Comparison of ENCODE assay signal across 28 cellular contexts in genomic region chr17:48490391-48491026, GRCh38. TPM values are rescaled to one million over a fixed set of nuclear protein-coding genes. Genes with fewer than 3 reads are reported as not detected.
DNase-seq lines count a peak whose midpoint lies in the region; ATAC-seq, FAIRE-seq and TF ChIP-seq lines count a peak whose summit lies in the region.
"Had no signal": no experiment of that assay in that cellular context is flagged by ENCODE, and none has a peak within 500 bp of the region (broad histone marks: within the 10 kb centered on the region; RNA-seq: fewer than 3 reads in every experiment).

No MANE protein-coding gene starts in this region.

- no peak for TF ChIP-seq CTCF in HCT116 (IDR thresholded peaks at IDR 0.05 in 2 of 3, conservative IDR thresholded peaks at IDR 0.05 in 1 of 3; ENCODE audit: borderline replicate concordance in 1 of 3, insufficient read depth in 1 of 3, low read depth in 2 of 3, low read length in 2 of 3)
- TF ChIP-seq CTCF in Loucy (conservative IDR thresholded peaks at IDR 0.05; ENCODE audit: low read length) = no peak
- no peak for TF ChIP-seq CTCF in bronchial epithelial cell (IDR thresholded peaks at IDR 0.05; ENCODE audit: insufficient read depth, low read length, severe bottlenecking)

- H3K4me2 ChIP-seq in HCT116 (ENCODE audit: low read length) = peak overlapping the region; percentile 42
- peak overlapping the region; percentile 35 for H3K4me2 ChIP-seq in Loucy (ENCODE audit: low read depth, low read length, poor library complexity, severe bottlenecking)

- no peak for ATAC-seq in HCT116
- ATAC-seq: esophagus mucosa, left lobe of liver, upper lobe of right lung had no signal

- TF ChIP-seq POLR2A in HCT116 (IDR thresholded peaks at IDR 0.05; ENCODE audit: borderline replicate concordance, extremely low read depth, insufficient read depth, insufficient read length) = no peak

- no peaks in the 10 kb centered on the region for H3K9me2 ChIP-seq in HCT116 (ENCODE audit: insufficient read depth)
- H3K9me2 ChIP-seq in Loucy (replicated peaks; ENCODE audit: low read depth, low read length) = no peaks in the 10 kb centered on the region

- DNase-seq in HCT116 (ENCODE audit: low read depth, low spot score) (no peak), bronchial epithelial cell (ENCODE audit: low read depth) (no peak), myocyte (ENCODE audit: low read depth) (peak; percentile 21), cardiac septum (ENCODE audit: low spot score) (no peak), NCI-H345 (lab: John Stamatoyannopoulos, UW) (no peak), ecto neural progenitor cell (ENCODE audit: low spot score) (no peak)
- DNase-seq: activated CD4-positive, alpha-beta T cell treated with anti-CD3 and anti-CD28 coated beads, Interleukin-2, amount 50 U/mL, for 4 hours; activated naive CD4-positive, alpha-beta T cell treated with Interleukin-2 at 50 U/mL for 16 hours; activated T-cell treated with anti-CD3 and anti-CD28 coated beads for 4 hours; AML-193; anterior cingulate cortex; cerebellar nuclear complex; effector CD8-positive, alpha-beta T cell; NCI-H1417 treated with DMSO at 0.1 percent for 48 hours; NCI-H2227 treated with DMSO at 0.1 percent for 48 hours; NCI-H82; spleen; stimulated activated CD4-positive, alpha-beta T cell treated with anti-CD3 and anti-CD28 coated beads, Interleukin-4, amount 100 ng/mL, for 4 hours; upper lobe of right lung; WERI-Rb-1 had no signal

- POLR2A ChIA-PET in HCT116 (lab: Charles Lee) = no interaction called here

- CTCF ChIA-PET in HCT116 (lab: Charles Lee) = no interaction called here

- no peak for TF ChIP-seq RAD21 in HCT116 (IDR thresholded peaks at IDR 0.05; ENCODE audit: low read depth)

- H3K4me3 ChIP-seq in HCT116 (replicated peaks in 1 of 2; ENCODE audit: low read depth in 1 of 2, low read length in 2 of 2) (no peak overlapping the region), Loucy (ENCODE audit: low read length, poor library complexity, severe bottlenecking) (no peak overlapping the region), bronchial epithelial cell (ENCODE audit: low read depth, low read length) (no peak overlapping the region)
- H3K4me3 ChIP-seq: SJSA1, spleen, upper lobe of right lung had no signal

- RAD21 ChIA-PET in HCT116 (lab: Charles Lee; ENCODE audit: low non-redundant PET in 1 of 2, low total read pairs in 2 of 2, uncharacterized antibody in 2 of 2, unreplicated experiment in 2 of 2) = no interaction called here

- no peaks in the 10 kb centered on the region for H3K9me3 ChIP-seq in HCT116 (ENCODE audit: control insufficient read depth in 1 of 2, insufficient read depth in 1 of 2, low read depth in 1 of 2, low read length in 2 of 2)
- no peaks in the 10 kb centered on the region for H3K9me3 ChIP-seq in Loucy (ENCODE audit: insufficient read depth, low read depth, low read length)
- H3K9me3 ChIP-seq: SJSA1, spleen, upper lobe of right lung had no signal

- H3K4me1 ChIP-seq in HCT116 (ENCODE audit: control insufficient read depth in 1 of 2, insufficient read depth in 2 of 2, low read length in 2 of 2) = peaks cover 41 to 70% of the 10 kb centered on the region in 2 experiments
- peaks cover 55% of the 10 kb centered on the region for H3K4me1 ChIP-seq in Loucy (ENCODE audit: insufficient read depth, low read length, poor library complexity, severe bottlenecking)

- intact Hi-C loops in HCT116 (cut with micrococcal nuclease) (no loop called here), cardiac septum (cut with DNase I) (loop anchor here (5.0 kb wide), 1 partner anchor 47 kb away; no protein-coding TSS in a partner anchor)

- 0 out of 2 replicates have a peak overlapping the region, but pooled peaks have one; percentile 4 for H3K27ac ChIP-seq in HCT116 (ENCODE audit: low read depth, low read length)
- H3K27ac ChIP-seq: SJSA1, upper lobe of right lung, WERI-Rb-1 had no signal

- no peaks in the 10 kb centered on the region for H4K20me1 ChIP-seq in HCT116 (ENCODE audit: insufficient read depth)
- H4K20me1 ChIP-seq in Loucy (ENCODE audit: insufficient read depth, low read length, poor library complexity, severe bottlenecking) = no peaks in the 10 kb centered on the region

- no peak overlapping the region for H2AFZ ChIP-seq in HCT116 (ENCODE audit: low read depth, low read length, poor library complexity, severe bottlenecking)
- H2AFZ ChIP-seq in Loucy (ENCODE audit: low read length) = no peak overlapping the region

- H3K36me3 ChIP-seq in HCT116 (ENCODE audit: control insufficient read depth in 1 of 2, insufficient read depth in 2 of 2, low read length in 2 of 2) (no peaks in the 10 kb centered on the region), Loucy (ENCODE audit: insufficient read depth, low read length) (no peaks in the 10 kb centered on the region), bronchial epithelial cell (ENCODE audit: control insufficient read depth, insufficient read depth, low read length) (no peaks in the 10 kb centered on the region)
- H3K36me3 ChIP-seq: SJSA1, spleen, upper lobe of right lung, WERI-Rb-1 had no signal

- peak overlapping the region; percentile 8 for H3K9ac ChIP-seq in HCT116 (ENCODE audit: low read length)
- no peak overlapping the region for H3K9ac ChIP-seq in Loucy (ENCODE audit: low read depth, low read length, poor library complexity, severe bottlenecking)

- H3K79me2 ChIP-seq in HCT116 (ENCODE audit: insufficient read depth, low read length) (no peaks in the 10 kb centered on the region), Loucy (ENCODE audit: insufficient read depth, low read length) (no peaks in the 10 kb centered on the region)

- peaks cover 6% of the 10 kb centered on the region; the same call in 1 of the 2 replicates for H3F3A ChIP-seq in Loucy (ENCODE audit: low read depth)

- FAIRE-seq in bronchial epithelial cell (lab: Jason Lieb, UNC) = peak; percentile 60

- BruUV-seq in HCT116 (replicated peaks; lab: Mats Ljungman, UMichigan) = no TSS peak

- H3K27me3 ChIP-seq in HCT116 (ENCODE audit: insufficient read depth, low read length) (no peaks in the 10 kb centered on the region), Loucy (ENCODE audit: insufficient read depth, low read length, poor library complexity, severe bottlenecking) (no peaks in the 10 kb centered on the region), bronchial epithelial cell (ENCODE audit: control insufficient read depth, insufficient read depth, low read length) (no peaks in the 10 kb centered on the region)
- H3K27me3 ChIP-seq: SJSA1 had no signal

TF ChIP-seq in HCT116, 20 proteins besides CTCF, POLR2A, EP300 and RAD21:
- TF ChIP-seq YY1 (IDR thresholded peaks at IDR 0.05; ENCODE audit: extremely low read depth, insufficient replicate concordance, low read depth, low read length) (no peak), SRF (IDR thresholded peaks at IDR 0.05; ENCODE audit: low read depth) (no peak), ZBTB33 (IDR thresholded peaks at IDR 0.05; ENCODE audit: extremely low read depth, insufficient replicate concordance, low read length) (no peak), EGR1 (IDR thresholded peaks at IDR 0.05; ENCODE audit: low read depth) (no peak), EZH2 (IDR thresholded peaks at IDR 0.05) (no peak), CEBPB (IDR thresholded peaks at IDR 0.05; ENCODE audit: low read depth) (no peak), ELF1 (IDR thresholded peaks at IDR 0.05; ENCODE audit: borderline replicate concordance, low read depth) (no peak), SIN3A (IDR thresholded peaks at IDR 0.05; ENCODE audit: low read depth) (no peak), POLR2AphosphoS5 (IDR thresholded peaks at IDR 0.05; ENCODE audit: low read depth, low read length) (no peak), MAX (IDR thresholded peaks at IDR 0.05) (no peak), ATF3 (IDR thresholded peaks at IDR 0.05) (no peak)

RNA-seq across cellular contexts. Expression of gene HOXB1, which starts 40.3 kb away (rescaled TPM):
- total RNA-seq in HCT116 (2021; ENCODE audit: unreplicated experiment) (not detected), bronchial epithelial cell (under 0.01 TPM in 1 of 2 replicates, not detected in the other), myocyte (not detected in 2 replicates), cardiac septum (not detected)
- not detected in 2 replicates for polyA plus RNA-seq in HCT116 (2012)
- not detected for polyA plus RNA-seq in myocyte (2012)
- total RNA-seq: Daoy; H4; left lobe of liver; mononuclear cell; SJSA1; spleen; T-helper 2 cell treated with Interferon-gamma antibody and Interleukin-4, amounts not matched to agents 100 ng/mL and 5 ng/mL, for 36 hours; upper lobe of right lung had no signal

RNA-seq across cellular contexts. Expression of gene HOXB2, which starts 54.4 kb away (rescaled TPM):
- 2.0 TPM for total RNA-seq in HCT116 (2021; ENCODE audit: unreplicated experiment)
- polyA plus RNA-seq in HCT116 (2012) = 0.95 and 1.1 TPM in 2 replicates
- not detected in 2 replicates for total RNA-seq in bronchial epithelial cell
- 39.0 and 43.9 TPM in 2 replicates for total RNA-seq in myocyte
- polyA plus RNA-seq in myocyte (2012) = 33.5 TPM
- total RNA-seq in cardiac septum = 4.9 TPM
